ENCODE assay signal across 8 cellular contexts in the genomic region with DNA sequence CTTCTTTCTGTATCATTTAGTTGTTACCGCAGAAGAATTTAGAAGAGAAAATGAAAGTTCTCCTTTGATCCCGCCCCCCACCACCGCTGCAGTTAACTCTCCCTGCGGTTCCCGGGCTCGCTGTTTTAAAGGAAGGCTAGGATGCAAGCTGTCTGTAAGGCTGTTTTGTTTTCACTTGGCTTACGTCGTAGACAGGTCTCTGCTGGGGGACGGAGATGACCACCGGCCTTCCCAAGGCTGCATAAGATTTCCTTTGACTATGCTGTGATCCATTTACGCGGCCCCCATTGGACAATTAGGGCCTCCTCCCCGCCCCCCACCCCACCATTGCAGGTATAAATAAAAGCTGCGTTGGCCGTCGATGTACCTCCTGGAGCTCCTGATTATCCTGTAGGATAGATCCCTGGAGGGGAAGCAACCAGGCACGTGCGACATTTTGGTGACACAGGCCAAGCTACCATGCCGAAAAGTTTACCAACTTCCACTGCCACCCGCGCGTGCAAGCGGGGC. TPM values are rescaled to one million over a fixed set of nuclear protein-coding genes. Genes with fewer than 3 reads are reported as not detected.
A peak's percentile ranks its signal among the peaks of the same experiment; 100 is the strongest.
DNase-seq lines count a peak whose midpoint lies in the region; ATAC-seq, FAIRE-seq and TF ChIP-seq lines count a peak whose summit lies in the region.

No MANE protein-coding gene starts in this region.

- H3K4me3 ChIP-seq in liver (ENCODE audit: low read depth in 1 of 3, low read length in 3 of 3) (peak overlapping the region; percentile 27 to 96 (median 37)), HepG2 (replicated peaks in 1 of 3; ENCODE audit: insufficient read depth in 1 of 3, low read depth in 2 of 3, low read length in 3 of 3) (no peak overlapping the region), endodermal cell (ENCODE audit: low read length) (peak overlapping the region; percentile 75), sigmoid colon (peak overlapping the region; percentile 7 to 92 (median 81))

- peaks cover 9% of the 10 kb centered on the region for H4K20me1 ChIP-seq in HepG2 (ENCODE audit: insufficient read depth, low read length)

- H2AFZ ChIP-seq in HepG2 (ENCODE audit: low read length), result no peak overlapping the region

- POLR2A ChIA-PET in HepG2 (lab: Yijun Ruan, JAX), result interaction anchor here (1.0 to 4.2 kb wide), 3 partner anchors 10 to 33 kb away, joined by 3 to 31 read pairs (median 3); no protein-coding TSS in a partner anchor
- POLR2A ChIA-PET in activated CD4-positive, alpha-beta T cell treated with anti-CD3 and anti-CD28 coated beads for 36 hours (lab: Charles Lee), result no interaction called here

- H3K4me3 Mint-ChIP-seq in activated CD4-positive, alpha-beta T cell treated with anti-CD3 and anti-CD28 coated beads for 36 hours, result peak overlapping the region; percentile 81
- peak overlapping the region; percentile 56 for H3K4me3 Mint-ChIP-seq in endodermal cell

- H3K27ac Mint-ChIP-seq in activated CD4-positive, alpha-beta T cell treated with anti-CD3 and anti-CD28 coated beads for 36 hours, result peak overlapping the region; percentile 88
- no peak overlapping the region for H3K27ac Mint-ChIP-seq in endodermal cell

- CTCF ChIA-PET in HepG2 (lab: Yijun Ruan, JAX; ENCODE audit: low intra/inter-chr PET ratio, low total read pairs), result interaction anchor here (0.8 kb wide), 1 partner anchor 18 kb away, joined by 4 read pairs; no protein-coding TSS in a partner anchor
- CTCF ChIA-PET in activated CD4-positive, alpha-beta T cell treated with anti-CD3 and anti-CD28 coated beads for 36 hours (lab: Charles Lee), result interaction anchor here (1.4 to 1.6 kb wide), 4 partner anchors 25 to 259 kb away, joined by 3 to 5 read pairs (median 4); no protein-coding TSS in a partner anchor

- H3K27me3 Mint-ChIP-seq in activated CD4-positive, alpha-beta T cell treated with anti-CD3 and anti-CD28 coated beads for 36 hours, result no peaks in the 10 kb centered on the region
- H3K27me3 Mint-ChIP-seq in endodermal cell (ENCODE audit: insufficient read depth), result peaks cover 55% of the 10 kb centered on the region

- no peaks in the 10 kb centered on the region for H3K27me3 ChIP-seq in liver (ENCODE audit: control insufficient read depth in 4 of 4, insufficient read depth in 4 of 4, low read length in 3 of 4)
- H3K27me3 ChIP-seq in HepG2 (ENCODE audit: control insufficient read depth in 1 of 2, insufficient read depth in 2 of 2, low read length in 2 of 2), result peaks cover 0 to 8% of the 10 kb centered on the region in 2 experiments; a peak in 3 of 5 replicates
- peaks cover 68% of the 10 kb centered on the region for H3K27me3 ChIP-seq in endodermal cell (ENCODE audit: control insufficient read depth, insufficient read depth, low read length, poor library complexity, severe bottlenecking)
- no peaks in the 10 kb centered on the region for H3K27me3 ChIP-seq in sigmoid colon

- FAIRE-seq in HepG2 (lab: Jason Lieb, UNC), result no peak

- in situ Hi-C loops in HepG2 (cut with HindIII; ENCODE audit: extremely low pct_ligation_motif_present, low pct_unique_long_range_greater_than_20kb), result no loop called here

- TF ChIP-seq EP300 in HepG2 (IDR thresholded peaks at IDR 0.05; ENCODE audit: low read depth in 2 of 2, low read length in 2 of 2) (no peak), HepG2 (CRISPR knock-in tag; IDR thresholded peaks at IDR 0.05; ENCODE audit: borderline replicate concordance) (no peak), sigmoid colon (IDR thresholded peaks at IDR 0.05) (no peak)

- H3K9me3 ChIP-seq in liver (ENCODE audit: control insufficient read depth in 4 of 4, low read length in 3 of 4) (no peaks in the 10 kb centered on the region), HepG2 (ENCODE audit: low read length) (no peaks in the 10 kb centered on the region), endodermal cell (ENCODE audit: control insufficient read depth, low read length) (no peaks in the 10 kb centered on the region), sigmoid colon (no peaks in the 10 kb centered on the region)

- BruUV-seq in HepG2 (replicated peaks; lab: Mats Ljungman, UMichigan), result no TSS peak

- H3K9ac ChIP-seq in liver (ENCODE audit: low read depth in 1 of 2, low read length in 2 of 2) (peak overlapping the region in 1 of 2 donors; percentile 33), HepG2 (ENCODE audit: insufficient read depth, low read depth, low read length) (no peak overlapping the region), endodermal cell (ENCODE audit: extremely low read depth, low read length, poor library complexity, severe bottlenecking) (no peak overlapping the region)

- peak overlapping the region; percentile 96 to 98 for H3K27ac ChIP-seq in liver (ENCODE audit: low read depth in 1 of 2, low read length in 2 of 2)
- no peak overlapping the region for H3K27ac ChIP-seq in HepG2 (ENCODE audit: extremely low read length, insufficient read depth, low read length)
- H3K27ac ChIP-seq in endodermal cell (ENCODE audit: low read depth, low read length), result no peak overlapping the region
- peak overlapping the region; percentile 94 to 98 (median 95) for H3K27ac ChIP-seq in sigmoid colon

- no peak for TF ChIP-seq CTCF in liver (IDR thresholded peaks at IDR 0.05; ENCODE audit: low read depth, low read length, missing input control)
- no peak for TF ChIP-seq CTCF in HepG2 (CRISPR knock-in tag; IDR thresholded peaks at IDR 0.05)
- TF ChIP-seq CTCF in endodermal cell (conservative IDR thresholded peaks at IDR 0.05), result no peak
- no peak for TF ChIP-seq CTCF in sigmoid colon (IDR thresholded peaks at IDR 0.05)

- no peaks in the 10 kb centered on the region for H3K36me3 Mint-ChIP-seq in activated CD4-positive, alpha-beta T cell treated with anti-CD3 and anti-CD28 coated beads for 36 hours (ENCODE audit: low read depth)
- H3K36me3 Mint-ChIP-seq in endodermal cell (ENCODE audit: low read depth), result no peaks in the 10 kb centered on the region

- no peaks in the 10 kb centered on the region for H3K9me3 Mint-ChIP-seq in activated CD4-positive, alpha-beta T cell treated with anti-CD3 and anti-CD28 coated beads for 36 hours (ENCODE audit: low read depth)
- no peaks in the 10 kb centered on the region for H3K9me3 Mint-ChIP-seq in endodermal cell

- TF ChIP-seq POLR2A in HepG2 (IDR thresholded peaks at IDR 0.05; ENCODE audit: insufficient read depth in 1 of 2, low read depth in 2 of 2, low read length in 2 of 2), result no peak
- no peak for TF ChIP-seq POLR2A in sigmoid colon (IDR thresholded peaks at IDR 0.05)

- DNase-seq in HepG2 (ENCODE audit: low spot score) (no peak), endodermal cell (peak; percentile 71), sigmoid colon (no peak), NCI-H2171 treated with DMSO at 0.1 percent for 48 hours (lab: John Stamatoyannopoulos, UW) (no peak), HCEC 1CT (no peak), midbrain (lab: John Stamatoyannopoulos, UW) (no peak)
- DNase-seq in activated CD4-positive, alpha-beta T cell treated with anti-CD3 and anti-CD28 coated beads for 36 hours, result peak; percentile 80

- H3K4me2 ChIP-seq in HepG2 (ENCODE audit: low read depth, low read length), result no peak overlapping the region

- H3K4me1 ChIP-seq in liver (ENCODE audit: control insufficient read depth in 4 of 4, insufficient read depth in 4 of 4, low read length in 3 of 4) (peaks cover 16 to 76% (median 55%) of the 10 kb centered on the region in 4 donors), HepG2 (ENCODE audit: insufficient read depth, low read length) (peaks cover 85% of the 10 kb centered on the region), endodermal cell (ENCODE audit: control insufficient read depth, insufficient read depth, low read length) (no peaks in the 10 kb centered on the region), sigmoid colon (peaks cover 0 to 48% (median 44%) of the 10 kb centered on the region in 4 donors)

- no peak for TF ChIP-seq RAD21 in liver (IDR thresholded peaks at IDR 0.05)
- no peak for TF ChIP-seq RAD21 in HepG2 (CRISPR knock-in tag; IDR thresholded peaks at IDR 0.05)

- H3K4me1 Mint-ChIP-seq in activated CD4-positive, alpha-beta T cell treated with anti-CD3 and anti-CD28 coated beads for 36 hours, result peaks cover 34% of the 10 kb centered on the region
- peaks cover 16% of the 10 kb centered on the region for H3K4me1 Mint-ChIP-seq in endodermal cell

- H3K36me3 ChIP-seq in liver (ENCODE audit: control insufficient read depth in 4 of 4, insufficient read depth in 3 of 4, low read depth in 1 of 4, low read length in 3 of 4) (no peaks in the 10 kb centered on the region), HepG2 (replicated peaks in 1 of 2; ENCODE audit: control insufficient read depth in 1 of 2, insufficient read depth in 2 of 2, low read length in 2 of 2) (no peaks in the 10 kb centered on the region), endodermal cell (ENCODE audit: control insufficient read depth, insufficient read depth, low read length) (no peaks in the 10 kb centered on the region), sigmoid colon (no peaks in the 10 kb centered on the region)

- ATAC-seq in HepG2, result no peak
- ATAC-seq in activated CD4-positive, alpha-beta T cell treated with anti-CD3 and anti-CD28 coated beads for 36 hours, result no peak

- 15% methylated on average over 23 of the region's 23 CpGs for WGBS in liver
- 87% methylated on average over 23 of the region's 23 CpGs for WGBS in HepG2 (ENCODE audit: low lambda C conversion rate)
- WGBS in endodermal cell (ENCODE audit: insufficient coverage in 1 of 2, insufficient read length in 1 of 2), 2 experiments, result 10 to 13% methylated on average over 9 to 22 of the region's 23 CpGs
- 19 to 56% methylated on average over 23 of the region's 23 CpGs for WGBS in sigmoid colon, 2 donors

- intact Hi-C loops in HepG2 (cut with micrococcal nuclease; ENCODE audit: unreplicated experiment) (no loop called here), sigmoid colon (cut with DNase I) (loop anchor here (5.0 to 10.0 kb wide), 4 partner anchors 59 to 378 kb away; partner anchors contain the start of genes IGHMBP2, MRGPRF, MRPL21 and PPP6R3)
- intact Hi-C loops in activated CD4-positive, alpha-beta T cell treated with anti-CD3 and anti-CD28 coated beads for 36 hours (cut with DNase I, micrococcal nuclease), result loop anchor here in 1 of 2 experiments (2.0 to 5.0 kb wide), 5 partner anchors 454 to 1428 kb away; partner anchors contain the start of genes CHKA, KMT5B, LRP5 and PPFIA1

- no peaks in the 10 kb centered on the region for H3K79me2 ChIP-seq in HepG2 (ENCODE audit: insufficient read depth, low read length)

RNA-seq across cellular contexts. Expression of gene CPT1A, which starts 1.4 kb away (rescaled TPM):
- total RNA-seq in liver (100 to 1,000 TPM in 1 of 2 donors, 10 to 100 TPM in 1; 48.0 to 232 TPM), HepG2 (2016; rRNA removed; fragmentation: Illumina TruSeq; extraction: Trizol) (5.9 and 7.0 TPM in 2 replicates), endodermal cell (1 to 10 TPM; 3.3 to 7.3 TPM), sigmoid colon (10 to 100 TPM; 31.6 to 87.8 (median 50.4) TPM)
- polyA plus RNA-seq in liver (10 to 100 TPM; 17.2 to 73.9 TPM), HepG2 (2011; rRNA removed) (7.1 and 14.3 TPM in 2 replicates), sigmoid colon (10 to 100 TPM; 12.0 to 56.5 (median 22.0) TPM)
- total RNA-seq in HepG2 (2016; cell fraction: cytosol; rRNA removed; fragmentation: Illumina TruSeq; extraction: Trizol; ENCODE audit: low read depth), result 2.1 and 2.2 TPM in 2 replicates
- 5.0 and 7.5 TPM in 2 replicates for total RNA-seq in HepG2 (2016; cell fraction: insoluble cytoplasmic fraction; rRNA removed; fragmentation: Illumina TruSeq; extraction: Trizol)
- 4.1 and 4.3 TPM in 2 replicates for total RNA-seq in HepG2 (2016; cell fraction: membrane; rRNA removed; fragmentation: Illumina TruSeq; extraction: Trizol)
- total RNA-seq in HepG2 (2016; cell fraction: nucleus; rRNA removed; fragmentation: Illumina TruSeq; extraction: Trizol), result 9.1 and 10.4 TPM in 2 replicates
- 5.2 and 8.0 TPM in 2 replicates for polyA plus RNA-seq in HepG2 (2011; cell fraction: cytosol; rRNA removed)
- polyA plus RNA-seq in HepG2 (2011; cell fraction: nucleus; rRNA removed), result 21.8 and 25.1 TPM in 2 replicates
- polyA plus RNA-seq in HepG2 (2012), result 29.0 and 36.7 TPM in 2 replicates
- 0.69 and 0.71 TPM in 2 replicates for polyA plus RNA-seq in HepG2 (2016; cell fraction: cytosol; fragmentation: Illumina TruSeq; extraction: Trizol; ENCODE audit: low read depth)
- polyA plus RNA-seq in HepG2 (2016; cell fraction: insoluble cytoplasmic fraction; fragmentation: Illumina TruSeq; extraction: Trizol; ENCODE audit: low read depth), result 3.6 and 4.1 TPM in 2 replicates
- polyA plus RNA-seq in HepG2 (2016; cell fraction: membrane; fragmentation: Illumina TruSeq; extraction: Trizol; ENCODE audit: low read depth), result 1.4 and 1.9 TPM in 2 replicates
- 11.0 and 11.5 TPM in 2 replicates for polyA plus RNA-seq in HepG2 (2016; cell fraction: nucleus; fragmentation: Illumina TruSeq; extraction: Trizol; ENCODE audit: insufficient read depth, low read depth)
- polyA minus RNA-seq in HepG2 (2011; rRNA and poly(A)+ RNA removed; ENCODE audit: low replicate concordance), result 29.7 and 125 TPM in 2 replicates
- 18.2 and 34.1 TPM in 2 replicates for polyA minus RNA-seq in HepG2 (2011; cell fraction: cytosol; rRNA and poly(A)+ RNA removed)
- 14.2 and 22.8 TPM in 2 replicates for polyA minus RNA-seq in HepG2 (2011; cell fraction: nucleus; rRNA and poly(A)+ RNA removed)
- 10 to 100 TPM; 23.3 to 25.4 TPM for total RNA-seq in activated CD4-positive, alpha-beta T cell treated with anti-CD3 and anti-CD28 coated beads for 36 hours
- polyA plus RNA-seq in endodermal cell (2013, experiment 1 of 2), result 2.7 TPM
- polyA plus RNA-seq in endodermal cell (2013, experiment 2 of 2), result 1.8 TPM

Comparison
In these comparisons a context has a peak if more than half of its experiments do, and no peak if none do; other contexts are left out.
1. H3K27ac ChIP-seq: peak in liver (2 of 2) and sigmoid colon (4 of 4); none in HepG2 (single experiment) and endodermal cell (single experiment).
2. H3K4me3 ChIP-seq: peak in liver (3 of 3), endodermal cell (single experiment) and sigmoid colon (4 of 4); none in HepG2 (0 of 3).
3. DNase-seq: peak in activated CD4-positive, alpha-beta T cell treated with anti-CD3 and anti-CD28 coated beads for 36 hours (single experiment) and endodermal cell (single experiment); none in HepG2 (single experiment), sigmoid colon (single experiment), NCI-H2171 treated with DMSO at 0.1 percent for 48 hours (single experiment), HCEC 1CT (single experiment) and midbrain (single experiment).